Comparison of ENCODE assay signal across 14 cellular contexts in the genomic region with DNA sequence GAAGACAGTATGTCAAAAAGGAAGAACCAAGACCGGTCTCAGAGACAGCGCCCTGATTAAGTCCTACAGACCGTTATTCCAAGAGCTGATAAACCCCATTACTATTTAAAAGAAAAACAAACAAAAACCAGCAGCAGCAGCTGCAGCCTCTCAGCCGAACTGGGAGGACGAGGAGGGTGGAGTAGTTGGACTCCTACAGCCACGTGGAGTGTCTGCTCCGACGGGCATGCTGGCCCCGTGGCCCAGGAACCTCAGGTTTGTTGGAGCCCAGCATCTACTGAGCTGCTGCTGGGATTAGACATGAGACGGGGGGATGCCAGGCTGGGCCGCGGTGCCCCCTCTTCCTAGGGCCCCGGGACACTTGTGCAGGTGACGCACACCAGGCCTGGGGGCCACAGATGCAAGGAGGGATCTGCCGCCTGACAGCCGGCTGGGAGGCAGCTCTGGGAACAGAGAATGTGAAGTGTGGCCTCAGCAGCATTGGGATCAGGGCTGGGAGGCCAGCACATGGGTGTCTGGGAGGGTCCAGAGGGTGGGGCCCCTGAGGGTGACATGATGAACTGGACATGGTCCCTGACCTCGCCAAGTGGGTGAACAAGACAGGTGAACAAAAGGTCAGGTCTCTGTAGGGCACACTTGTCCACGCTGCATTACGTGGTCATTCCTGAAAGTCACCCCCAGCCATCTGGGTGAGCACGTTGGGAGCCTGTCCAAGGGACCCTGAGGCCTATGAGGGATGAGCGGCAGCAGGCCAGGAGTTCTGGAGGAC. TPM values are rescaled to one million over a fixed set of nuclear protein-coding genes. Genes with fewer than 3 reads are reported as not detected.
DNase-seq lines count a peak whose midpoint lies in the region; ATAC-seq and TF ChIP-seq lines count a peak whose summit lies in the region.
"Had no signal": no experiment of that assay in that cellular context is flagged by ENCODE, and none has a peak within 500 bp of the region (broad histone marks: within the 10 kb centered on the region; RNA-seq: fewer than 3 reads in every experiment).

No MANE protein-coding gene starts in this region.

- H3K4me3 ChIP-seq in heart right ventricle (no peak overlapping the region), vagina (no peak overlapping the region)
- H3K4me3 ChIP-seq: left lung had no signal

- ATAC-seq in heart right ventricle (no peak), Right ventricle myocardium inferior (no peak)
- ATAC-seq in activated CD4-positive, alpha-beta T cell treated with anti-CD3 and anti-CD28 coated beads for 36 hours: no peak
- ATAC-seq: activated CD8-positive, alpha-beta T cell treated with anti-CD3 and anti-CD28 coated beads for 36 hours; activated naive CD4-positive, alpha-beta T cell treated with anti-CD3 and anti-CD28 coated beads, Interleukin-2, amount 50 U/mL, for 72 hours had no signal

- peak overlapping the region in 4 of 5 experiments; percentile 32 to 92 (median 64) for H3K27ac Mint-ChIP-seq in brain
- H3K27ac Mint-ChIP-seq in activated CD4-positive, alpha-beta T cell treated with anti-CD3 and anti-CD28 coated beads for 36 hours: no peak overlapping the region
- H3K27ac Mint-ChIP-seq: activated CD8-positive, alpha-beta T cell treated with anti-CD3 and anti-CD28 coated beads for 36 hours; activated naive CD4-positive, alpha-beta T cell treated with anti-CD3 and anti-CD28 coated beads, Interleukin-2, amount 50 U/mL, for 72 hours; T-helper 1 cell treated with Interleukin-12 subunit alpha and Interleukin-12 subunit beta and Interleukin-4 antibody, amounts not matched to agents 30 μg/mL and 1 μg/mL, for 36 hours had no signal

- intact Hi-C loops in heart right ventricle (cut with DNase I) (no loop called here), Right ventricle myocardium inferior (cut with DNase I) (loop anchor here (2.0 to 5.0 kb wide), 2 partner anchors 13 to 47 kb away; no protein-coding TSS in a partner anchor), vagina (cut with DNase I) (no loop called here)
- intact Hi-C loops in activated CD4-positive, alpha-beta T cell treated with anti-CD3 and anti-CD28 coated beads for 36 hours (cut with DNase I, micrococcal nuclease): no loop called here

- H3K4me3 Mint-ChIP-seq in brain: peak overlapping the region; percentile 12 to 86 (median 67)
- H3K4me3 Mint-ChIP-seq in activated CD4-positive, alpha-beta T cell treated with anti-CD3 and anti-CD28 coated beads for 36 hours: no peak overlapping the region
- H3K4me3 Mint-ChIP-seq: activated CD8-positive, alpha-beta T cell treated with anti-CD3 and anti-CD28 coated beads for 36 hours had no signal

- CTCF ChIA-PET in activated CD4-positive, alpha-beta T cell treated with anti-CD3 and anti-CD28 coated beads for 36 hours (lab: Charles Lee): no interaction called here

- no peak for TF ChIP-seq POLR2A in vagina (IDR thresholded peaks at IDR 0.05)

- H3K4me1 Mint-ChIP-seq in brain: peaks cover 41% of the 10 kb centered on the region
- H3K4me1 Mint-ChIP-seq in activated CD4-positive, alpha-beta T cell treated with anti-CD3 and anti-CD28 coated beads for 36 hours: peaks cover 10% of the 10 kb centered on the region

- no peak for TF ChIP-seq CTCF in heart right ventricle (IDR thresholded peaks at IDR 0.05)
- TF ChIP-seq CTCF in brain (conservative IDR thresholded peaks at IDR 0.05): no peak
- no peak for TF ChIP-seq CTCF in vagina (IDR thresholded peaks at IDR 0.05)

- H3K4me1 ChIP-seq in heart right ventricle (peaks cover 26 to 49% (median 45%) of the 10 kb centered on the region in 9 donors), vagina (peaks cover 45% of the 10 kb centered on the region)

- peaks cover 23% of the 10 kb centered on the region for H3K27me3 Mint-ChIP-seq in brain
- H3K27me3 Mint-ChIP-seq in activated CD4-positive, alpha-beta T cell treated with anti-CD3 and anti-CD28 coated beads for 36 hours: peaks cover 12% of the 10 kb centered on the region

- peaks cover 0 to 4% (median 0%) of the 10 kb centered on the region in 5 experiments for H3K9me3 Mint-ChIP-seq in brain
- no peaks in the 10 kb centered on the region for H3K9me3 Mint-ChIP-seq in activated CD4-positive, alpha-beta T cell treated with anti-CD3 and anti-CD28 coated beads for 36 hours (ENCODE audit: low read depth)
- H3K9me3 Mint-ChIP-seq: activated CD8-positive, alpha-beta T cell treated with anti-CD3 and anti-CD28 coated beads for 36 hours; activated naive CD4-positive, alpha-beta T cell treated with anti-CD3 and anti-CD28 coated beads, Interleukin-2, amount 50 U/mL, for 72 hours; T-helper 1 cell treated with Interleukin-12 subunit alpha and Interleukin-12 subunit beta and Interleukin-4 antibody, amounts not matched to agents 30 μg/mL and 1 μg/mL, for 36 hours had no signal

- peak overlapping the region in 9 of 10 donors; percentile 26 to 98 (median 77) for H3K27ac ChIP-seq in heart right ventricle
- H3K27ac ChIP-seq in vagina: peak overlapping the region; percentile 88

- H3K9me3 ChIP-seq in heart right ventricle (no peaks in the 10 kb centered on the region), vagina (no peaks in the 10 kb centered on the region)
- H3K9me3 ChIP-seq: left lung had no signal

- POLR2A ChIA-PET in activated CD4-positive, alpha-beta T cell treated with anti-CD3 and anti-CD28 coated beads for 36 hours (lab: Charles Lee): no interaction called here

- H3K36me3 Mint-ChIP-seq in brain: no peaks in the 10 kb centered on the region
- no peaks in the 10 kb centered on the region for H3K36me3 Mint-ChIP-seq in activated CD4-positive, alpha-beta T cell treated with anti-CD3 and anti-CD28 coated beads for 36 hours (ENCODE audit: low read depth)

- H3K27me3 ChIP-seq in heart right ventricle (peaks cover 0 to 42% (median 0%) of the 10 kb centered on the region in 7 donors), vagina (no peaks in the 10 kb centered on the region)

- WGBS in heart right ventricle, 2 donors: 77 to 79% methylated on average over 21 of the region's 21 CpGs

- DNase-seq in heart right ventricle (no peak), Right ventricle myocardium inferior (ENCODE audit: missing footprints) (no peak), mesenteric fat pad (ENCODE audit: low spot score) (peak; percentile 86), vagina (ENCODE audit: extremely low spot score in 2 of 2) (no peak), SK-N-DZ (ENCODE audit: low spot score) (no peak), AG20443 (ENCODE audit: low spot score) (no peak)
- no peak for DNase-seq in activated CD4-positive, alpha-beta T cell treated with anti-CD3 and anti-CD28 coated beads for 36 hours
- DNase-seq: activated CD8-positive, alpha-beta T cell treated with anti-CD3 and anti-CD28 coated beads for 36 hours; left lung had no signal

- no peaks in the 10 kb centered on the region for H3K36me3 ChIP-seq in heart right ventricle
- H3K36me3 ChIP-seq in vagina: no peaks in the 10 kb centered on the region
- H3K36me3 ChIP-seq: left lung had no signal

RNA-seq across cellular contexts. Expression of gene ZBTB46, which starts 2.9 kb away (rescaled TPM):
- total RNA-seq in heart right ventricle (10 to 100 TPM; 10.2 to 25.4 (median 14.7) TPM), Right ventricle myocardium inferior (13.8 TPM), mesenteric fat pad (34.7 TPM), vagina (7.4 TPM)
- polyA plus RNA-seq in heart right ventricle (10 to 100 TPM in 1 of 2 donors, 1 to 10 TPM in 1; 5.6 to 10.3 TPM), brain (ENCODE audit: insufficient read depth, low read depth, low replicate concordance) (16.4 TPM)
- total RNA-seq in activated CD4-positive, alpha-beta T cell treated with anti-CD3 and anti-CD28 coated beads for 36 hours: 1 to 10 TPM in 1 of 2 experiments, under 1 TPM in 1; 0.88 to 1.3 TPM
- 1.1 and 1.3 TPM in 2 replicates for polyA plus RNA-seq in SK-N-DZ (2014; cell fraction: cytosol; rRNA removed)
- polyA plus RNA-seq in SK-N-DZ (2014; cell fraction: nucleus; rRNA removed): 1.3 and 1.6 TPM in 2 replicates

RNA-seq across cellular contexts. Expression of gene ABHD16B, which starts 27.3 kb away (rescaled TPM):
- not detected for total RNA-seq in heart right ventricle
- under 1 TPM; 0.32 to 0.59 TPM for polyA plus RNA-seq in heart right ventricle
- total RNA-seq in Right ventricle myocardium inferior: not detected
- not detected for polyA plus RNA-seq in brain (ENCODE audit: insufficient read depth, low read depth, low replicate concordance)
- not detected for total RNA-seq in mesenteric fat pad
- not detected for total RNA-seq in vagina
- total RNA-seq in activated CD4-positive, alpha-beta T cell treated with anti-CD3 and anti-CD28 coated beads for 36 hours: under 1 TPM; 0.11 to 0.16 TPM
- not detected in 2 replicates for polyA plus RNA-seq in SK-N-DZ (2014; cell fraction: cytosol; rRNA removed)
- not detected in 2 replicates for polyA plus RNA-seq in SK-N-DZ (2014; cell fraction: nucleus; rRNA removed)
- total RNA-seq: activated CD8-positive, alpha-beta T cell treated with anti-CD3 and anti-CD28 coated beads for 36 hours; activated naive CD4-positive, alpha-beta T cell treated with anti-CD3 and anti-CD28 coated beads, Interleukin-2, amount 50 U/mL, for 72 hours; dermis blood vessel endothelial cell; HT1080 had no signal

RNA-seq across cellular contexts. Expression of gene TPD52L2, which starts 31.1 kb away (rescaled TPM):
- total RNA-seq in heart right ventricle (10 to 100 TPM; 60.1 to 83.0 (median 72.8) TPM), Right ventricle myocardium inferior (78.0 TPM), mesenteric fat pad (114 TPM), vagina (90.1 TPM)
- polyA plus RNA-seq in heart right ventricle (100 to 1,000 TPM in 1 of 2 donors, 10 to 100 TPM in 1; 50.6 to 119 TPM), brain (ENCODE audit: insufficient read depth, low read depth, low replicate concordance) (99.4 TPM)
- 10 to 100 TPM; 54.0 to 56.3 TPM for total RNA-seq in activated CD4-positive, alpha-beta T cell treated with anti-CD3 and anti-CD28 coated beads for 36 hours
- polyA plus RNA-seq in SK-N-DZ (2014; cell fraction: cytosol; rRNA removed): 182 and 220 TPM in 2 replicates
- 224 and 314 TPM in 2 replicates for polyA plus RNA-seq in SK-N-DZ (2014; cell fraction: nucleus; rRNA removed)
